31 cellular contexts compared by ENCODE assay signal in the genomic region with DNA sequence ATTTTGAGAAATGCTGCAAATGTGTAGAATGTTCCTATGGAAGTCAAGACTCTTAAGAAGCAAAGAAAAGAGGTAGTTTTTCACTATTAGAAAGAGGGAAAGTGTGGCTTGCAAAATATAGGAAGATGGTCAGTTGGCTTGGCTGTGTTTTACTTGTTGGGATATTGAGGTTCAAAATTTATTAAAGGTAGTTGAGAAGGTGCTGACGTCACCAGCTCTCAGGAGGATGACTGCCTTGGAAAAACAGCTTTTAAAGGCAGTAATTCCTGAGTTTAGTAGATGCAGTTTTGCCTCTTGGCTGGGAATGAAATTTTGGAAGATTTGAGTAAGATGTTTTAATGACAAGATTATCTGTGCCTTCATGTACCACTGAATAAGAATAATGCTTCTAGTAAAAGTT. TPM values are rescaled to one million over a fixed set of nuclear protein-coding genes. Genes with fewer than 3 reads are reported as not detected.
"Had no signal": no experiment of that assay in that cellular context is flagged by ENCODE, and none has a peak within 500 bp of the region (broad histone marks: within the 10 kb centered on the region; RNA-seq: fewer than 3 reads in every experiment).

No MANE protein-coding gene starts in this region.

- H3K27ac ChIP-seq: breast epithelium, SK-N-MC had no signal

- H3K4me3 ChIP-seq: breast epithelium, SK-N-MC had no signal

- H3K27me3 ChIP-seq: breast epithelium had no signal

- DNase-seq: activated CD4-positive, alpha-beta T cell treated with anti-CD3 and anti-CD28 coated beads for 48 hours; activated CD4-positive, alpha-beta T cell treated with anti-CD3 and anti-CD28 coated beads, Interleukin-2, amount 50 U/mL, for 4 hours; activated CD4-positive, CD25-positive, alpha-beta regulatory T cell treated with anti-CD3 and anti-CD28 coated beads, Interleukin-2, amount 50 U/mL, for 72 hours; activated gamma-delta T cell; activated naive CD8-positive, alpha-beta T cell treated with anti-CD3 and anti-CD28 coated beads for 36 hours; activated T-cell treated with anti-CD3 and anti-CD28 coated beads for 4 hours; activated T-cell treated with anti-CD3 and anti-CD28 coated beads, Interleukin-2, amount 50 U/mL, for 48 hours; anterior cingulate cortex; caudate nucleus; NCI-H1092 treated with DMSO at 0.1 percent for 48 hours; NCI-H1417 treated with DMSO at 0.1 percent for 48 hours; NCI-H1694; NCI-H2029; NCI-H2107; NCI-H2171 treated with DMSO at 0.1 percent for 48 hours; NCI-H345; NCI-H510A; NCI-H526 treated with DMSO at 0.1 percent for 48 hours; NCI-H82 had no signal

- H3K36me3 ChIP-seq: breast epithelium had no signal

- H3K9me3 ChIP-seq: breast epithelium had no signal

- ATAC-seq: Right ventricle myocardium inferior, WTC11 had no signal

- H3K4me1 ChIP-seq: breast epithelium had no signal

RNA-seq across cellular contexts. Expression of a gene that starts 0.3 kb away (rescaled TPM):
- total RNA-seq: activated naive CD8-positive, alpha-beta T cell treated with anti-CD3 and anti-CD28 coated beads for 36 hours; activated T-helper 17 cell treated with anti-CD3 and anti-CD28 coated beads, Interleukin-2, amount 50 U/mL, for 72 hours; breast epithelium; cerebellum; LHCN-M2; MCF 10A; OCI-LY7; Right ventricle myocardium inferior; RPMI7951; T-helper 1 cell treated with Interleukin-12 subunit alpha and Interleukin-12 subunit beta and Interleukin-4 antibody, amounts not matched to agents 30 ng/mL and 1 ng/mL, for 36 hours; WTC11 had no signal

RNA-seq across cellular contexts. Expression of a gene that starts 8.3 kb away (rescaled TPM):
- total RNA-seq: activated naive CD8-positive, alpha-beta T cell treated with anti-CD3 and anti-CD28 coated beads for 36 hours; activated T-helper 17 cell treated with anti-CD3 and anti-CD28 coated beads, Interleukin-2, amount 50 U/mL, for 72 hours; breast epithelium; cerebellum; LHCN-M2; MCF 10A; OCI-LY7; Right ventricle myocardium inferior; RPMI7951; T-helper 1 cell treated with Interleukin-12 subunit alpha and Interleukin-12 subunit beta and Interleukin-4 antibody, amounts not matched to agents 30 ng/mL and 1 ng/mL, for 36 hours; WTC11 had no signal
- polyA plus RNA-seq: adipose tissue had no signal

RNA-seq across cellular contexts. Expression of a gene that starts 38.6 kb away (rescaled TPM):
- total RNA-seq: activated naive CD8-positive, alpha-beta T cell treated with anti-CD3 and anti-CD28 coated beads for 36 hours; activated T-helper 17 cell treated with anti-CD3 and anti-CD28 coated beads, Interleukin-2, amount 50 U/mL, for 72 hours; breast epithelium; cerebellum; LHCN-M2; MCF 10A; OCI-LY7; Right ventricle myocardium inferior; RPMI7951; T-helper 1 cell treated with Interleukin-12 subunit alpha and Interleukin-12 subunit beta and Interleukin-4 antibody, amounts not matched to agents 30 ng/mL and 1 ng/mL, for 36 hours; WTC11 had no signal
- polyA plus RNA-seq: adipose tissue had no signal

RNA-seq across cellular contexts. Expression of a gene that starts 54.9 kb away (rescaled TPM):
- total RNA-seq: activated naive CD8-positive, alpha-beta T cell treated with anti-CD3 and anti-CD28 coated beads for 36 hours; activated T-helper 17 cell treated with anti-CD3 and anti-CD28 coated beads, Interleukin-2, amount 50 U/mL, for 72 hours; breast epithelium; cerebellum; LHCN-M2; MCF 10A; OCI-LY7; Right ventricle myocardium inferior; RPMI7951; T-helper 1 cell treated with Interleukin-12 subunit alpha and Interleukin-12 subunit beta and Interleukin-4 antibody, amounts not matched to agents 30 ng/mL and 1 ng/mL, for 36 hours; WTC11 had no signal
- polyA plus RNA-seq: adipose tissue had no signal
